ENCODE assay signal across 19 cellular contexts in genomic region chr2:201931955-201932354, GRCh38.
DNase-seq lines count a peak whose midpoint lies in the region; ATAC-seq and TF ChIP-seq lines count a peak whose summit lies in the region.
"Had no signal": no experiment of that assay in that cellular context is flagged by ENCODE, and none has a peak within 500 bp of the region (broad histone marks: within the 10 kb centered on the region; RNA-seq: fewer than 3 reads in every experiment).

No MANE protein-coding gene starts in this region.

- no peaks in the 10 kb centered on the region; the same call in 1 of the 2 replicates for H3K27me3 Mint-ChIP-seq in H9 (ENCODE audit: low read depth)
- peaks cover 4 to 33% of the 10 kb centered on the region in 2 donors for H3K27me3 Mint-ChIP-seq in CD8-positive, alpha-beta memory T cell

- in situ Hi-C loops in astrocyte of the spinal cord (cut with HindIII; ENCODE audit: low sequenced_read_pairs): no loop called here

- H3K36me3 ChIP-seq in mesenchymal stem cell (ENCODE audit: control insufficient read depth in 1 of 2, insufficient read depth in 2 of 2, low read depth in 1 of 2, low read length in 2 of 2) (no peaks in the 10 kb centered on the region), gastroesophageal sphincter (no peaks in the 10 kb centered on the region), PC-3 (ENCODE audit: low read depth, low read length) (no peaks in the 10 kb centered on the region)
- H3K36me3 ChIP-seq in CD8-positive, alpha-beta memory T cell (ENCODE audit: insufficient read depth, low read length): no peaks in the 10 kb centered on the region
- H3K36me3 ChIP-seq: uterus had no signal

- H2BK12ac ChIP-seq in H9 (ENCODE audit: insufficient read length, low read depth, low read length) (no peak overlapping the region), mesenchymal stem cell (ENCODE audit: low read length in 2 of 2) (no peak overlapping the region)

- H3T11ph ChIP-seq in H9 (ENCODE audit: low read length): no peak overlapping the region

- H4K20me1 ChIP-seq in H9 (ENCODE audit: control insufficient read depth, insufficient read depth, insufficient read length): no peaks in the 10 kb centered on the region
- no peaks in the 10 kb centered on the region for H4K20me1 ChIP-seq in PC-3 (ENCODE audit: low read length)

- CTCF ChIA-PET in CD8-positive, alpha-beta memory T cell (lab: Charles Lee): no interaction called here
- CTCF ChIA-PET in PC-3 (lab: Charles Lee): no interaction called here

- H2BK5ac ChIP-seq in H9 (ENCODE audit: insufficient read length, low read length) (no peak overlapping the region), mesenchymal stem cell (ENCODE audit: low read depth, low read length, poor library complexity, severe bottlenecking) (no peak overlapping the region)

- peaks cover 2 to 7% of the 10 kb centered on the region in 2 experiments; a peak in 3 of 5 replicates for H3K9me3 Mint-ChIP-seq in H9
- peaks cover 0 to 2% (median 0%) of the 10 kb centered on the region in 5 donors for H3K9me3 Mint-ChIP-seq in CD8-positive, alpha-beta memory T cell
- H3K9me3 Mint-ChIP-seq: activated CD4-positive, alpha-beta memory T cell treated with anti-CD3 and anti-CD28 coated beads, Interleukin-2, amount 10 ng/mL, durations not matched to agents 7 days and 5 days; activated T-helper 1 cell treated with anti-CD3 and anti-CD28 coated beads, Interleukin-12 subunit alpha, Interleukin-12 subunit beta, Interleukin-2, Interleukin-4 antibody, amounts not matched to agents 30 ng/mL and 10 ng/mL and 1 ng/mL, durations not matched to agents 14 hours and 24 hours and 36 hours had no signal

- H3K9me3 ChIP-seq in H9 (ENCODE audit: control insufficient read depth, low read depth, low read length): no peaks in the 10 kb centered on the region
- peaks cover 7% of the 10 kb centered on the region for H3K9me3 ChIP-seq in mesenchymal stem cell (ENCODE audit: control insufficient read depth, low read length)
- H3K9me3 ChIP-seq in gastroesophageal sphincter: no peaks in the 10 kb centered on the region
- no peaks in the 10 kb centered on the region for H3K9me3 ChIP-seq in CD8-positive, alpha-beta memory T cell (ENCODE audit: low read length)
- H3K9me3 ChIP-seq in PC-3 (ENCODE audit: low read length): no peaks in the 10 kb centered on the region
- H3K9me3 ChIP-seq: uterus had no signal

- peaks cover 33 to 44% of the 10 kb centered on the region in 2 experiments for H3K4me1 Mint-ChIP-seq in H9
- H3K4me1 Mint-ChIP-seq in CD8-positive, alpha-beta memory T cell: no peaks in the 10 kb centered on the region
- H3K4me1 Mint-ChIP-seq: activated CD4-positive, alpha-beta memory T cell treated with anti-CD3 and anti-CD28 coated beads, Interleukin-2, amount 10 ng/mL, durations not matched to agents 7 days and 5 days had no signal

- ATAC-seq in gastroesophageal sphincter: no peak
- no peak for ATAC-seq in PC-3

- H3K27ac ChIP-seq in H9 (ENCODE audit: insufficient read length, low read depth, low read length): no peak overlapping the region
- H3K27ac ChIP-seq in mesenchymal stem cell (ENCODE audit: low read length, poor library complexity, severe bottlenecking): no peak overlapping the region
- H3K27ac ChIP-seq in gastroesophageal sphincter: no peak overlapping the region
- H3K27ac ChIP-seq in CD8-positive, alpha-beta memory T cell (ENCODE audit: low read depth, low read length): no peak overlapping the region
- H3K27ac ChIP-seq in PC-3 (ENCODE audit: low read length): no peak overlapping the region
- H3K27ac ChIP-seq: coronary artery, epithelial cell of prostate, parathyroid adenoma, uterus had no signal

- no peak for TF ChIP-seq POLR2A in gastroesophageal sphincter (IDR thresholded peaks at IDR 0.05)

- H3K9me2 ChIP-seq in PC-3 (replicated peaks; ENCODE audit: low read length): no peaks in the 10 kb centered on the region

- H3K79me1 ChIP-seq in H9 (ENCODE audit: insufficient read depth, low read depth, low read length, poor library complexity, severe bottlenecking): no peaks in the 10 kb centered on the region
- H3K79me1 ChIP-seq in mesenchymal stem cell (replicated peaks; ENCODE audit: low read length, poor library complexity, severe bottlenecking): no peaks in the 10 kb centered on the region

- H2BK120ac ChIP-seq in H9 (ENCODE audit: low read depth, low read length, poor library complexity, severe bottlenecking): no peak overlapping the region
- no peak overlapping the region for H2BK120ac ChIP-seq in mesenchymal stem cell (ENCODE audit: low read depth, low read length)

- H3K27ac Mint-ChIP-seq in H9: no peak overlapping the region
- no peak overlapping the region for H3K27ac Mint-ChIP-seq in CD8-positive, alpha-beta memory T cell
- H3K27ac Mint-ChIP-seq: activated CD4-positive, alpha-beta memory T cell treated with anti-CD3 and anti-CD28 coated beads, Interleukin-2, amount 10 ng/mL, durations not matched to agents 7 days and 5 days; activated T-helper 1 cell treated with anti-CD3 and anti-CD28 coated beads, Interleukin-12 subunit alpha, Interleukin-12 subunit beta, Interleukin-2, Interleukin-4 antibody, amounts not matched to agents 30 ng/mL and 10 ng/mL and 1 ng/mL, durations not matched to agents 14 hours and 24 hours and 36 hours; stimulated activated naive CD8-positive, alpha-beta T cell treated with anti-CD3 and anti-CD28 coated beads, Interleukin-15, Interleukin-2, amounts not matched to agents 100 ng/mL and 50 ng/mL, for 24 hours had no signal

- no peak overlapping the region for H3K4me2 ChIP-seq in H9 (ENCODE audit: insufficient read depth, insufficient read length, low read length)
- no peak overlapping the region for H3K4me2 ChIP-seq in mesenchymal stem cell (ENCODE audit: low read length, poor library complexity, severe bottlenecking)
- no peak overlapping the region for H3K4me2 ChIP-seq in PC-3 (ENCODE audit: low read length)

- TF ChIP-seq CTCF in AG09309 (IDR thresholded peaks at IDR 0.05; ENCODE audit: control insufficient read depth, insufficient read depth, low read depth, low read length, missing control alignments) (no peak), H9 (conservative IDR thresholded peaks at IDR 0.05) (no peak), astrocyte of the spinal cord (IDR thresholded peaks at IDR 0.05; ENCODE audit: low read depth, low read length) (no peak), gastroesophageal sphincter (IDR thresholded peaks at IDR 0.05) (no peak), PC-3 (conservative IDR thresholded peaks at IDR 0.05; ENCODE audit: low read depth, low read length) (no peak)

- H3K56ac ChIP-seq in H9 (ENCODE audit: insufficient read length, low read depth, low read length): no peak overlapping the region

- H3K4ac ChIP-seq in H9 (ENCODE audit: low read depth, low read length) (no peak overlapping the region), mesenchymal stem cell (ENCODE audit: low read depth in 1 of 2, low read length in 2 of 2) (no peak overlapping the region)

- no peak overlapping the region for H3K18ac ChIP-seq in H9 (ENCODE audit: insufficient read length, low read depth, low read length)
- no peak overlapping the region for H3K18ac ChIP-seq in mesenchymal stem cell (ENCODE audit: low read depth in 1 of 2, low read length in 2 of 2)

- H3K36me3 Mint-ChIP-seq in H9 (ENCODE audit: insufficient read depth in 1 of 3, low read depth in 3 of 3): peaks cover 1 to 8% (median 2%) of the 10 kb centered on the region in 3 experiments; a peak in 4 of 7 replicates
- H3K36me3 Mint-ChIP-seq in CD8-positive, alpha-beta memory T cell: peaks cover 0 to 2% (median 0%) of the 10 kb centered on the region in 3 donors

- BruUV-seq in PC-3 (replicated peaks; lab: Mats Ljungman, UMichigan): no TSS peak

- H3K4me3 Mint-ChIP-seq in H9: no peak overlapping the region
- H3K4me3 Mint-ChIP-seq in CD8-positive, alpha-beta memory T cell: no peak overlapping the region
- H3K4me3 Mint-ChIP-seq: activated CD4-positive, alpha-beta memory T cell treated with anti-CD3 and anti-CD28 coated beads, Interleukin-2, amount 10 ng/mL, durations not matched to agents 7 days and 5 days; activated T-helper 1 cell treated with anti-CD3 and anti-CD28 coated beads, Interleukin-12 subunit alpha, Interleukin-12 subunit beta, Interleukin-2, Interleukin-4 antibody, amounts not matched to agents 30 ng/mL and 10 ng/mL and 1 ng/mL, durations not matched to agents 14 hours and 24 hours and 36 hours; stimulated activated naive CD8-positive, alpha-beta T cell treated with anti-CD3 and anti-CD28 coated beads, Interleukin-15, Interleukin-2, amounts not matched to agents 100 ng/mL and 50 ng/mL, for 24 hours had no signal

- H3K4me3 ChIP-seq in AG09309 (ENCODE audit: control insufficient read depth, low read depth, low read length) (no peak overlapping the region), astrocyte of the spinal cord (ENCODE audit: low read depth, low read length) (no peak overlapping the region), mesenchymal stem cell (ENCODE audit: insufficient read depth in 1 of 2, low read depth in 1 of 2, low read length in 2 of 2) (no peak overlapping the region), gastroesophageal sphincter (no peak overlapping the region), PC-3 (ENCODE audit: low read length) (no peak overlapping the region)
- H3K4me3 ChIP-seq in CD8-positive, alpha-beta memory T cell (ENCODE audit: low read length): no peak overlapping the region
- H3K4me3 ChIP-seq: coronary artery, uterus had no signal

- no peak overlapping the region for H4K91ac ChIP-seq in H9 (ENCODE audit: insufficient read length, low read depth, low read length)
- no peak overlapping the region for H4K91ac ChIP-seq in mesenchymal stem cell (ENCODE audit: low read length)

- H2AK5ac ChIP-seq in H9 (ENCODE audit: insufficient read length, low read length) (no peak overlapping the region), mesenchymal stem cell (ENCODE audit: low read length, severe bottlenecking) (no peak overlapping the region)

- H3K14ac ChIP-seq in H9 (ENCODE audit: insufficient read depth, low read length) (0 out of 2 replicates have a peak overlapping the region, but pooled peaks have one; percentile 73), mesenchymal stem cell (ENCODE audit: low read length in 2 of 2) (no peak overlapping the region)

- DNase-seq in AG09309 (ENCODE audit: low read depth): peak; percentile 57
- no peak for DNase-seq in H9
- peak; percentile 64 for DNase-seq in astrocyte of the spinal cord (ENCODE audit: low read depth, low spot score)
- no peak for DNase-seq in mesenchymal stem cell
- DNase-seq in stimulated activated CD8-positive, alpha-beta memory T cell treated with anti-CD3 and anti-CD28 coated beads, Interleukin-4, amount 100 ng/mL, for 48 hours: no peak
- DNase-seq in CD8-positive, alpha-beta memory T cell: no peak
- DNase-seq in PC-3: no peak
- DNase-seq: activated CD4-positive, alpha-beta memory T cell treated with anti-CD3 and anti-CD28 coated beads, Interleukin-2, amount 10 ng/mL, durations not matched to agents 7 days and 5 days; hippocampal formation; Kasumi-1; kidney glomerular epithelial cell; NCI-H146; uterus had no signal

- H3K4me1 ChIP-seq in H9 (ENCODE audit: insufficient read depth, low read length) (no peaks in the 10 kb centered on the region), mesenchymal stem cell (ENCODE audit: control insufficient read depth, insufficient read depth, low read depth, low read length) (peaks cover 3% of the 10 kb centered on the region), gastroesophageal sphincter (no peaks in the 10 kb centered on the region), PC-3 (ENCODE audit: insufficient read depth, low read length) (no peaks in the 10 kb centered on the region)
- no peaks in the 10 kb centered on the region for H3K4me1 ChIP-seq in CD8-positive, alpha-beta memory T cell (ENCODE audit: insufficient read depth, low read length)
- H3K4me1 ChIP-seq: parathyroid adenoma, uterus had no signal

- POLR2A ChIA-PET in CD8-positive, alpha-beta memory T cell (lab: Charles Lee): no interaction called here
- POLR2A ChIA-PET in PC-3 (lab: Charles Lee; ENCODE audit: unreplicated experiment): no interaction called here

- no peak overlapping the region for H2BK20ac ChIP-seq in H9 (ENCODE audit: low read depth, low read length, poor library complexity, severe bottlenecking)

- no peak overlapping the region for H4K8ac ChIP-seq in H9 (replicated peaks; ENCODE audit: insufficient read length, low read depth, low read length)
- H4K8ac ChIP-seq in mesenchymal stem cell (ENCODE audit: low read length): no peak overlapping the region

- no peaks in the 10 kb centered on the region for H3K23me2 ChIP-seq in H9 (ENCODE audit: insufficient read length, low read depth, low read length, poor library complexity, severe bottlenecking)

- H3K23ac ChIP-seq in H9 (ENCODE audit: insufficient read length, low read depth, low read length): no peak overlapping the region
- H3K23ac ChIP-seq in mesenchymal stem cell (ENCODE audit: low read length in 2 of 2): no peak overlapping the region

- H3K79me2 ChIP-seq in H9 (ENCODE audit: insufficient read depth, low read length): no peaks in the 10 kb centered on the region
- H3K79me2 ChIP-seq in PC-3 (ENCODE audit: low read length): no peaks in the 10 kb centered on the region
- H3K79me2 ChIP-seq: parathyroid adenoma had no signal

- no peak overlapping the region for H4K5ac ChIP-seq in H9 (ENCODE audit: insufficient read length, low read depth, low read length)

- H3F3A ChIP-seq in PC-3 (ENCODE audit: low read length, unreplicated experiment): no peaks in the 10 kb centered on the region

- H2BK15ac ChIP-seq in H9 (ENCODE audit: low read depth, low read length) (no peak overlapping the region), mesenchymal stem cell (ENCODE audit: low read depth, poor library complexity, severe bottlenecking) (no peak overlapping the region)

- no peak for TF ChIP-seq EP300 in gastroesophageal sphincter (IDR thresholded peaks at IDR 0.05)

- H3K27me3 ChIP-seq in H9 (ENCODE audit: insufficient read depth, low read length) (no peaks in the 10 kb centered on the region), mesenchymal stem cell (ENCODE audit: control insufficient read depth in 1 of 2, insufficient read depth in 1 of 2, low read length in 2 of 2) (peaks cover 0 to 33% of the 10 kb centered on the region in 2 experiments), gastroesophageal sphincter (no peaks in the 10 kb centered on the region), PC-3 (ENCODE audit: low read length) (no peaks in the 10 kb centered on the region)
- H3K27me3 ChIP-seq in CD8-positive, alpha-beta memory T cell (ENCODE audit: insufficient read depth, low read length, poor library complexity, severe bottlenecking): no peaks in the 10 kb centered on the region
- H3K27me3 ChIP-seq: uterus had no signal

- intact Hi-C loops in PC-3 (cut with micrococcal nuclease): no loop called here

- no CpG with 5 or more reads among the region's 7 CpGs for WGBS in H9 (ENCODE audit: extremely low coverage, insufficient read length, low lambda C conversion rate)
- WGBS in mesenchymal stem cell: 71% methylated on average over 7 of the region's 7 CpGs
- 20 to 30% methylated on average over 1 to 2 of the region's 7 CpGs for WGBS in gastroesophageal sphincter (ENCODE audit: low coverage in 1 of 2), 2 donors

- H3K9ac ChIP-seq in H9 (ENCODE audit: extremely low read depth, insufficient read length, low read length): no peak overlapping the region
- peak overlapping the region; percentile 43 for H3K9ac ChIP-seq in mesenchymal stem cell (ENCODE audit: low read length)
- H3K9ac ChIP-seq in PC-3 (ENCODE audit: low read length): no peak overlapping the region
- H3K9ac ChIP-seq: parathyroid adenoma had no signal

- H2AFZ ChIP-seq in H9 (ENCODE audit: low read length): no peak overlapping the region
- H2AFZ ChIP-seq in mesenchymal stem cell (ENCODE audit: low read depth, low read length): no peak overlapping the region
- H2AFZ ChIP-seq in PC-3 (ENCODE audit: low read length): no peak overlapping the region
- H2AFZ ChIP-seq: parathyroid adenoma had no signal

Comparison
In these comparisons a context has a peak if more than half of its experiments do, and no peak if none do; other contexts are left out.
1. DNase-seq: peak in AG09309 (single experiment) and astrocyte of the spinal cord (single experiment); none in H9 (single experiment), mesenchymal stem cell (single experiment), stimulated activated CD8-positive, alpha-beta memory T cell treated with anti-CD3 and anti-CD28 coated beads, Interleukin-4, amount 100 ng/mL, for 48 hours (single experiment), CD8-positive, alpha-beta memory T cell (0 of 5) and PC-3 (single experiment).